ENCODE assay signal across 13 cellular contexts in the genomic region with DNA sequence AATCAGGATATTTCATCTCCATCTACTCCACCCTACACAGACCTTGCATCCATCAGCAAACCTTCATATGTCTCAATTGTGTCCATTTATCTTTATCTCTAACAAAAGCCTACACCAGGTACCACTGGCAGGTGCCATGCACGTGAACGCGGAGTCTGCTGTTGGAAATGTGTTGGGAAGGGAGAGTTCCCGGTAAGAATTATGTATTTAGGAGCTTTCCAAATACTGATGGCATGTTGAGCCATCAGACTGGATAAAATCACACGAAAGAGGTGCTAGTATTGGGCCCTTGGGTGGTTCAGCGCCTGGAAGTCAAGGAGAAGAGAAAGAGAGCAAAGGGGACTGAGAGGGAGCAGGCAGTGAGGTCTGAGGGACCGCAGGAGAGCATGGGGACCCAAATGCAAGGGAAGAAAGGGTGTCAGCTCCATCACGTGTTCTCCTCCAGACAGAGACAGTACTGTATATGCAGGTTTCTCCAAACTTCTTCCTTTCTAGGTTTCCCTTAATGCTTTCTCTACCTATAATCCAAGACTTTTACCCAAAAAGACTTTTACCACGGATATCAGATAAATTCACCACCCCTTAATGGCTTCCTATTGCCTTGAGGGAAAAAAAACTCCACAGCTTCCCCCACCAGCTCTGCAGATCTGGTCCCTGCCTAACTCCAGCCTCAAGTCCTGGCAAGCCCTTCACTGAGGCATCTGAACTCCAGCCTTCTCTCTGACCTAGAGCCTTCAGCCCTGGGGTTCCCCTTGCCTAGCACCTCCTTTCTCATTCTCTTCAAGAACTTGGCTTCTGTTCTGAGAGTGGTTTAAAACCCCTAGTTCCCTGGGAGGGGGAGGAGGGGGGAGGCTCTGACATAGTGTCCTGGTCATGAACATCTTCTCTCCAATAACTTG. TPM values are rescaled to one million over a fixed set of nuclear protein-coding genes. Genes with fewer than 3 reads are reported as not detected.
A peak's percentile ranks its signal among the peaks of the same experiment; 100 is the strongest.
DNase-seq lines count a peak whose midpoint lies in the region; ATAC-seq and TF ChIP-seq lines count a peak whose summit lies in the region.
"Had no signal": no experiment of that assay in that cellular context is flagged by ENCODE, and none has a peak within 500 bp of the region (broad histone marks: within the 10 kb centered on the region; RNA-seq: fewer than 3 reads in every experiment).

No MANE protein-coding gene starts in this region.

- peaks cover 14% of the 10 kb centered on the region for H3K4me1 ChIP-seq in lower lobe of right lung

- H3K9me3 Mint-ChIP-seq in stimulated activated naive CD8-positive, alpha-beta T cell treated with anti-CD3 and anti-CD28 coated beads, Interleukin-15, Interleukin-2, amounts not matched to agents 100 ng/mL and 50 ng/mL, for 24 hours = no peaks in the 10 kb centered on the region
- no peaks in the 10 kb centered on the region for H3K9me3 Mint-ChIP-seq in activated CD8-positive, alpha-beta memory T cell treated with anti-CD3 and anti-CD28 coated beads, Interleukin-2, amount 10 ng/mL, durations not matched to agents 7 days and 5 days (ENCODE audit: low read depth)

- H3K4me1 Mint-ChIP-seq in stimulated activated naive CD8-positive, alpha-beta T cell treated with anti-CD3 and anti-CD28 coated beads, Interleukin-15, Interleukin-2, amounts not matched to agents 100 ng/mL and 50 ng/mL, for 24 hours (ENCODE audit: low read depth) = peaks cover 43% of the 10 kb centered on the region
- peaks cover 50% of the 10 kb centered on the region for H3K4me1 Mint-ChIP-seq in activated CD8-positive, alpha-beta memory T cell treated with anti-CD3 and anti-CD28 coated beads, Interleukin-2, amount 10 ng/mL, durations not matched to agents 7 days and 5 days

- no peaks in the 10 kb centered on the region for H3K27me3 ChIP-seq in lower lobe of right lung (ENCODE audit: low read depth)
- H3K27me3 ChIP-seq: BE2C had no signal

- CTCF ChIA-PET in activated CD8-positive, alpha-beta memory T cell treated with anti-CD3 and anti-CD28 coated beads, Interleukin-2, amount 10 ng/mL, durations not matched to agents 7 days and 5 days (lab: Charles Lee) = interaction anchor here (1.0 to 2.3 kb wide), 4 partner anchors 21 to 342 kb away, joined by 3 to 8 read pairs (median 4); no protein-coding TSS in a partner anchor

- DNase-seq in stimulated activated naive CD8-positive, alpha-beta T cell treated with anti-CD3 and anti-CD28 coated beads, Interleukin-15, Interleukin-2, amounts not matched to agents 100 U/mL and 50 U/mL, for 24 hours = no peak
- peak; percentile 51 for DNase-seq in activated CD8-positive, alpha-beta memory T cell treated with anti-CD3 and anti-CD28 coated beads, Interleukin-2, amount 10 ng/mL, durations not matched to agents 7 days and 5 days
- DNase-seq in lower lobe of right lung = no peak
- DNase-seq in DMS153 (lab: John Stamatoyannopoulos, UW) = no peak
- DNase-seq in mesenteric fat pad (ENCODE audit: low spot score) = no peak
- DNase-seq in activated gamma-delta T cell (lab: John Stamatoyannopoulos, UW) = no peak
- DNase-seq: activated CD4-positive, alpha-beta T cell treated with anti-CD3 and anti-CD28 coated beads for 48 hours; BE2C; stimulated activated naive CD4-positive, alpha-beta T cell had no signal

- no peaks in the 10 kb centered on the region for H3K36me3 ChIP-seq in lower lobe of right lung
- H3K36me3 ChIP-seq: BE2C, HAP-1 had no signal

- no peak overlapping the region for H3K4me3 Mint-ChIP-seq in stimulated activated naive CD8-positive, alpha-beta T cell treated with anti-CD3 and anti-CD28 coated beads, Interleukin-15, Interleukin-2, amounts not matched to agents 100 ng/mL and 50 ng/mL, for 24 hours
- H3K4me3 Mint-ChIP-seq in activated CD8-positive, alpha-beta memory T cell treated with anti-CD3 and anti-CD28 coated beads, Interleukin-2, amount 10 ng/mL, durations not matched to agents 7 days and 5 days = peak overlapping the region; percentile 33

- H3K36me3 Mint-ChIP-seq in stimulated activated naive CD8-positive, alpha-beta T cell treated with anti-CD3 and anti-CD28 coated beads, Interleukin-15, Interleukin-2, amounts not matched to agents 100 ng/mL and 50 ng/mL, for 24 hours (ENCODE audit: low read depth) = peaks cover 5% of the 10 kb centered on the region
- H3K36me3 Mint-ChIP-seq in activated CD8-positive, alpha-beta memory T cell treated with anti-CD3 and anti-CD28 coated beads, Interleukin-2, amount 10 ng/mL, durations not matched to agents 7 days and 5 days = peaks cover 4% of the 10 kb centered on the region

- H3K27ac ChIP-seq in lower lobe of right lung = peak overlapping the region; percentile 11

- H3K9me3 ChIP-seq in lower lobe of right lung = no peaks in the 10 kb centered on the region
- H3K9me3 ChIP-seq: BE2C, HAP-1 had no signal

- TF ChIP-seq CTCF in lower lobe of right lung (IDR thresholded peaks at IDR 0.05) = no peak

- intact Hi-C loops in lower lobe of right lung (cut with DNase I) = no loop called here

- no peak for ATAC-seq in stimulated activated naive CD8-positive, alpha-beta T cell treated with anti-CD3 and anti-CD28 coated beads, Interleukin-15, Interleukin-2, amounts not matched to agents 100 U/mL and 50 U/mL, for 24 hours
- ATAC-seq in activated CD8-positive, alpha-beta memory T cell treated with anti-CD3 and anti-CD28 coated beads, Interleukin-2, amount 10 ng/mL, durations not matched to agents 7 days and 5 days = no peak
- no peak for ATAC-seq in lower lobe of right lung
- no peak for ATAC-seq in GM21619 (IDR thresholded peaks at IDR 0.05; ENCODE audit: unreplicated experiment)

- no peaks in the 10 kb centered on the region for H3K27me3 Mint-ChIP-seq in stimulated activated naive CD8-positive, alpha-beta T cell treated with anti-CD3 and anti-CD28 coated beads, Interleukin-15, Interleukin-2, amounts not matched to agents 100 ng/mL and 50 ng/mL, for 24 hours
- H3K27me3 Mint-ChIP-seq in activated CD8-positive, alpha-beta memory T cell treated with anti-CD3 and anti-CD28 coated beads, Interleukin-2, amount 10 ng/mL, durations not matched to agents 7 days and 5 days = no peaks in the 10 kb centered on the region

- peak overlapping the region; percentile 33 for H3K27ac Mint-ChIP-seq in stimulated activated naive CD8-positive, alpha-beta T cell treated with anti-CD3 and anti-CD28 coated beads, Interleukin-15, Interleukin-2, amounts not matched to agents 100 ng/mL and 50 ng/mL, for 24 hours
- peak overlapping the region; percentile 78 for H3K27ac Mint-ChIP-seq in activated CD8-positive, alpha-beta memory T cell treated with anti-CD3 and anti-CD28 coated beads, Interleukin-2, amount 10 ng/mL, durations not matched to agents 7 days and 5 days

- no peak overlapping the region for H3K4me3 ChIP-seq in lower lobe of right lung
- H3K4me3 ChIP-seq: HAP-1, lung had no signal

RNA-seq across cellular contexts. Expression of a gene that starts 4.8 kb away (rescaled TPM):
- total RNA-seq in activated CD8-positive, alpha-beta memory T cell treated with anti-CD3 and anti-CD28 coated beads, Interleukin-2, amount 10 ng/mL, durations not matched to agents 7 days and 5 days = 10 to 100 TPM; 80.2 to 81.9 TPM
- total RNA-seq in lower lobe of right lung (44.8 TPM), mesenteric fat pad (61.4 TPM)
